ENCODE assay signal across 1 cellular context in the genomic region with DNA sequence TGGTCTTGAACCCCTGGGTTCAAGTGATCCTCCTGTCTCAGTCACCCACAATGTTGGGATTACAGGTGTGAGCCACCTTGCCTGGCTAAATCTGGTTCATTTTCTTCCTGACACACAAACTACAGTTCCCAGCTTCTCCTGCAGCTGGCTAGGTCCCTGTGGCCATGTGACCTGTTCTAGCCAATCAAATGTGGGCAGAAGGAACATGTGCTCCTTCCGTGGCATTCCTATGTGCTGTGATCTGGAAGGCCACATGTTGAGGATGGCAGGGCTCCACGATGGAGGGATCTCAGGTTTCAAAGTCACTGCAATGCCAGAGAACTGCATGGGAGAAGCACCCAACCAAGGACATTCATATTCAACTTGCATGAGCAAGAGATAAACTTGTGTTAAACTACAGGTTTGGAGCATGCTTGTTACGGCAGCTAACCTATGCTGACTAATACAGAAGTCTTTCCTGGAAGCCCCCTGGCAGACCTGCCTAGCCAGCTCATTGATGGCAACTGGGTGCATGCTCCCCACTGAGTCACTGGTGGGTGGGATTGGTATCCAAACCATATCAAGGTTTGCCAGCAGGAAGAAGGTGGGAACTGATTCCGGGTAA.
TF ChIP-seq lines count a peak whose summit lies in the region.

No MANE protein-coding gene starts in this region.

TF ChIP-seq in K562, 482 proteins besides CTCF, POLR2A, EP300 and RAD21 (continued from another document):
- TF ChIP-seq, protein P1, sequence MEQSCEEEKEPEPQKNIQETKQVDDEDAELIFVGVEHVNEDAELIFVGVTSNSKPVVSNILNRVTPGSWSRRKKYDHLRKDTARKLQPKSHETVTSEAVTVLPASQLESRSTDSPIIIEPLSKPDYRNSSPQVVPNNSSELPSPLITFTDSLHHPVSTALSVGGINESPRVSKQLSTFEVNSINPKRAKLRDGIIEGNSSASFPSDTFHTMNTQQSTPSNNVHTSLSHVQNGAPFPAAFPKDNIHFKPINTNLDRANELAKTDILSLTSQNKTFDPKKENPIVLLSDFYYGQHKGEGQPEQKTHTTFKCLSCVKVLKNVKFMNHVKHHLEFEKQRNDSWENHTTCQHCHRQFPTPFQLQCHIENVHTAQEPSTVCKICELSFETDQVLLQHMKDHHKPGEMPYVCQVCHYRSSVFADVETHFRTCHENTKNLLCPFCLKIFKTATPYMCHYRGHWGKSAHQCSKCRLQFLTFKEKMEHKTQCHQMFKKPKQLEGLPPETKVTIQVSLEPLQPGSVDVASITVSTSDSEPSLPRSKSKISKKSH (CRISPR knock-in tag; IDR thresholded peaks at IDR 0.05) = no peak
- TF ChIP-seq RAD51 (IDR thresholded peaks at IDR 0.05; ENCODE audit: borderline replicate concordance, low read depth) = peak; percentile 93
- peak; percentile 26 to 30; a peak in 2 of 4 replicates for TF ChIP-seq SIX5 (IDR thresholded peaks at IDR 0.05; ENCODE audit: borderline replicate concordance in 1 of 2, insufficient read depth in 1 of 2, low read depth in 1 of 2, low read length in 2 of 2)
- no peak for TF ChIP-seq KAT8 (IDR thresholded peaks at IDR 0.05; ENCODE audit: low read depth)
- TF ChIP-seq CBFA2T2 (conservative IDR thresholded peaks at IDR 0.05) = peak; percentile 42
- peak; percentile 32; the same call in 1 of the 2 replicates for TF ChIP-seq CREM (IDR thresholded peaks at IDR 0.05; ENCODE audit: low read depth)
- TF ChIP-seq, protein P2, sequence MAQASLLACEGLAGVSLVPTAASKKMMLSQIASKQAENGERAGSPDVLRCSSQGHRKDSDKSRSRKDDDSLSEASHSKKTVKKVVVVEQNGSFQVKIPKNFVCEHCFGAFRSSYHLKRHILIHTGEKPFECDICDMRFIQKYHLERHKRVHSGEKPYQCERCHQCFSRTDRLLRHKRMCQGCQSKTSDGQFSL (CRISPR knock-in tag; IDR thresholded peaks at IDR 0.05) = no peak
- TF ChIP-seq, protein P2 (tag; IDR thresholded peaks at IDR 0.05) = no peak
- no peak for TF ChIP-seq ZNF644 (tag; IDR thresholded peaks at IDR 0.05; ENCODE audit: low read depth)
- TF ChIP-seq STAG1 (CRISPR knock-in tag; IDR thresholded peaks at IDR 0.05; ENCODE audit: borderline replicate concordance) = no peak
- TF ChIP-seq, protein P3, sequence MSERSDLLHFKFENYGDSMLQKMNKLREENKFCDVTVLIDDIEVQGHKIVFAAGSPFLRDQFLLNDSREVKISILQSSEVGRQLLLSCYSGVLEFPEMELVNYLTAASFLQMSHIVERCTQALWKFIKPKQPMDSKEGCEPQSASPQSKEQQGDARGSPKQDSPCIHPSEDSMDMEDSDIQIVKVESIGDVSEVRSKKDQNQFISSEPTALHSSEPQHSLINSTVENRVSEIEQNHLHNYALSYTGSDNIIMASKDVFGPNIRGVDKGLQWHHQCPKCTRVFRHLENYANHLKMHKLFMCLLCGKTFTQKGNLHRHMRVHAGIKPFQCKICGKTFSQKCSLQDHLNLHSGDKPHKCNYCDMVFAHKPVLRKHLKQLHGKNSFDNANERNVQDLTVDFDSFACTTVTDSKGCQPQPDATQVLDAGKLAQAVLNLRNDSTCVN (CRISPR knock-in tag; IDR thresholded peaks at IDR 0.05) = no peak
- peak; percentile 51; the same call in 1 of the 2 replicates for TF ChIP-seq MYC (IDR thresholded peaks at IDR 0.05; ENCODE audit: low read depth, low read length)
- no peak for TF ChIP-seq MYC (CRISPR knock-in tag; IDR thresholded peaks at IDR 0.05; ENCODE audit: borderline replicate concordance, low read depth)
- no peak for TF ChIP-seq PTBP1 (IDR thresholded peaks at IDR 0.05; ENCODE audit: low read depth, low read length)
TF ChIP-seq in K562: peak in this region for 20.
